Comparison of ENCODE assay signal across 16 cellular contexts in the genomic region with DNA sequence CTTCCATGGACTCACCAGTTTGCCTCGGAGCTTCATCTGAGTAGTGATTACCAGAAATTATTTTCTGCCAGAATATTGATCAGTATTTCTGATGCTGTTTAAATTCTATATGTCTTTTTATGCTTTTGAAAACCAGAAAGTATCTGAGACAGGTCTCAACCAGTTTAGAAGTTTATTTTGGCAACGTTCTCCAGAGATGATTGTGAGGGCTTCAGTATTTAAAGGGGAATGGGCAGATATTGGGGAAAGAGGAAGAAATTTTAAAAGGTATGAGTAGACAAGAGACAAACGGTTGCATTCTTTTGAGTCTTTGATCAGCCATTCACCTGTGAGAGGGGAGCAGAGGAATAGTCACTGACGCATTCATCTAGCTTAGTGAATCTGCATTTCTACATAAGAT. TPM values are rescaled to one million over a fixed set of nuclear protein-coding genes. Genes with fewer than 3 reads are reported as not detected.
"Had no signal": no experiment of that assay in that cellular context is flagged by ENCODE, and none has a peak within 500 bp of the region (broad histone marks: within the 10 kb centered on the region; RNA-seq: fewer than 3 reads in every experiment).

No MANE protein-coding gene starts in this region.

- H3K27ac ChIP-seq: colonic mucosa, gastroesophageal sphincter, heart left ventricle, neutrophil, sigmoid colon, upper lobe of right lung had no signal

- DNase-seq: activated CD4-positive, CD25-positive, alpha-beta regulatory T cell treated with anti-CD3 and anti-CD28 coated beads, Interleukin-2, amount 50 U/mL, for 72 hours; activated gamma-delta T cell; central memory CD4-positive, alpha-beta T cell; colonic mucosa; heart left ventricle; left ventricle myocardium superior; natural killer cell; sigmoid colon; stimulated activated CD4-positive, alpha-beta T cell treated with anti-CD3 and anti-CD28 coated beads, Interleukin-4, amount 100 ng/mL, for 4 hours; stimulated activated naive B cell treated with anti-CD40 and anti-IgM and Interleukin-4, amounts not matched to agents 10 μg/mL and 1 μg/mL and 100 μg/mL, for 72 hours; T-helper 1 cell; T1000; upper lobe of right lung had no signal

- H3K4me1 ChIP-seq: colonic mucosa, sigmoid colon, upper lobe of right lung had no signal

- H3K27ac Mint-ChIP-seq: natural killer cell; stimulated activated naive B cell treated with anti-CD40 and anti-IgM and Interleukin-4, amounts not matched to agents 10 μg/mL and 1 μg/mL and 100 μg/mL, for 72 hours had no signal

- H3K36me3 ChIP-seq: colonic mucosa had no signal

- H3K9me3 ChIP-seq: colonic mucosa, neutrophil, upper lobe of right lung had no signal

- H3K4me3 ChIP-seq: colonic mucosa, gastroesophageal sphincter, heart left ventricle, sigmoid colon, upper lobe of right lung had no signal

- H3K27me3 Mint-ChIP-seq: activated naive CD4-positive, alpha-beta T cell treated with anti-CD3 and anti-CD28 coated beads, Interleukin-2, amount 50 U/mL, for 24 hours; stimulated activated naive B cell treated with anti-CD40 and anti-IgM and Interleukin-4, amounts not matched to agents 10 μg/mL and 1 μg/mL and 100 μg/mL, for 72 hours had no signal

- ATAC-seq: gastroesophageal sphincter; heart left ventricle; left ventricle myocardium superior; natural killer cell; stimulated activated naive B cell treated with anti-CD40 and anti-IgM and Interleukin-4, amounts not matched to agents 10 μg/mL and 1 μg/mL and 100 μg/mL, for 72 hours; upper lobe of right lung had no signal

- H3K4me3 Mint-ChIP-seq: activated naive CD4-positive, alpha-beta T cell treated with anti-CD3 and anti-CD28 coated beads, Interleukin-2, amount 50 U/mL, for 24 hours; natural killer cell; stimulated activated naive B cell treated with anti-CD40 and anti-IgM and Interleukin-4, amounts not matched to agents 10 μg/mL and 1 μg/mL and 100 μg/mL, for 72 hours had no signal

- H3K27me3 ChIP-seq: colonic mucosa, gastroesophageal sphincter, heart left ventricle, neutrophil, sigmoid colon, upper lobe of right lung had no signal

RNA-seq across cellular contexts. Expression of gene ABCC11, which starts 44.4 kb away (rescaled TPM):
- total RNA-seq: colonic mucosa, gastroesophageal sphincter, left ventricle myocardium superior, upper lobe of right lung had no signal
